In the genomic region with DNA sequence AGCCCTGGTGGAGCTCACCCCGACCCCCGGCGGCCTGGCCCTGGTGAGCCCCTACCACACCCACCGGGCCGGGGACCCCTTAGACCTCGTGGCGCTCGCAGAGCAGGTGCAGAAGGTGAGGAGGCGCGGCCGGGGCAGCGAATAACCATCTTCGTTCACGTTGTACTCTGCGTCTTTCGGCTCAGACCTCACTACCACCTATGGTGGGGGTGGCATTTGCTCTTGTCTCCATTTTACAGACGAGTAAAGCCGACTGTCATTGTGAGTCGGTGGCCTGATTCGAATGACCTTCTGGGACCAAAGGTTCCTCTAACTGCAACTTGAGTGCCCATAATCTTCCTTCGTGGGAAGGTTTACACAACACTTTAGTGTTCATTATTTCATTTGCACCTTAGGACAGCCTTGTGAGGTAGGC, we compare ENCODE assay signal across 1 cellular context.
A peak's percentile ranks its signal among the peaks of the same experiment; 100 is the strongest.
TF ChIP-seq lines count a peak whose summit lies in the region.

No MANE protein-coding gene starts in this region.

TF ChIP-seq in K562, 482 proteins besides CTCF, POLR2A, EP300 and RAD21 (continued from another document and continues in another):
- no peak for TF ChIP-seq ARID3B (CRISPR knock-in tag; IDR thresholded peaks at IDR 0.05; ENCODE audit: borderline replicate concordance)
- no peak for TF ChIP-seq RBM25 (IDR thresholded peaks at IDR 0.05; ENCODE audit: low read depth, low read length, severe bottlenecking)
- TF ChIP-seq SRSF1 (IDR thresholded peaks at IDR 0.05; ENCODE audit: low read depth, low read length), result no peak
- no peak for TF ChIP-seq POLR3G (IDR thresholded peaks at IDR 0.05; ENCODE audit: extremely low read depth, insufficient read length, insufficient replicate concordance)
- no peak for TF ChIP-seq MYBL2 (IDR thresholded peaks at IDR 0.05; ENCODE audit: low read depth)
- TF ChIP-seq MYBL2 (CRISPR knock-in tag; IDR thresholded peaks at IDR 0.05; ENCODE audit: borderline replicate concordance), result no peak
- 0 out of 2 replicates have a peak, but pooled peaks have one; percentile 5 for TF ChIP-seq REST (CRISPR knock-in tag; IDR thresholded peaks at IDR 0.05; ENCODE audit: low read depth)
- TF ChIP-seq, protein P1, sequence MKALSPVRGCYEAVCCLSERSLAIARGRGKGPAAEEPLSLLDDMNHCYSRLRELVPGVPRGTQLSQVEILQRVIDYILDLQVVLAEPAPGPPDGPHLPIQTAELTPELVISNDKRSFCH (CRISPR knock-in tag; IDR thresholded peaks at IDR 0.05), result no peak
- TF ChIP-seq, protein P1 (tag; IDR thresholded peaks at IDR 0.05), result 0 out of 2 replicates have a peak, but pooled peaks have one; percentile 46
- TF ChIP-seq YY1 (IDR thresholded peaks at IDR 0.05; ENCODE audit: borderline replicate concordance in 1 of 3, control insufficient read depth in 1 of 3, extremely low read depth in 1 of 3, insufficient read depth in 3 of 3, insufficient read length in 1 of 3, insufficient replicate concordance in 2 of 3, low read depth in 1 of 3, low read length in 2 of 3), result peak in 1 of 3 experiments; percentile 22
- TF ChIP-seq CREM (IDR thresholded peaks at IDR 0.05; ENCODE audit: low read depth), result no peak
- TF ChIP-seq ZNF592 (IDR thresholded peaks at IDR 0.05), result no peak
- TF ChIP-seq ZNF175 (CRISPR knock-in tag; IDR thresholded peaks at IDR 0.05; ENCODE audit: low read depth), result no peak
- TF ChIP-seq DLX4 (CRISPR knock-in tag; IDR thresholded peaks at IDR 0.05), result no peak
- no peak for TF ChIP-seq ZNF146 (CRISPR knock-in tag; IDR thresholded peaks at IDR 0.05; ENCODE audit: unreplicated experiment)
- TF ChIP-seq TEAD4 (IDR thresholded peaks at IDR 0.05; ENCODE audit: low read length), result no peak
- no peak for TF ChIP-seq TEAD4 (CRISPR knock-in tag; IDR thresholded peaks at IDR 0.05; ENCODE audit: borderline replicate concordance)
- no peak for TF ChIP-seq NR1H2 (CRISPR knock-in tag; IDR thresholded peaks at IDR 0.05)
- TF ChIP-seq ELF2 (CRISPR knock-in tag; IDR thresholded peaks at IDR 0.05), result no peak
- no peak for TF ChIP-seq ZNF780A (CRISPR knock-in tag; IDR thresholded peaks at IDR 0.05)
- no peak for TF ChIP-seq PML (IDR thresholded peaks at IDR 0.05; ENCODE audit: low read length)
- TF ChIP-seq ZKSCAN1 (IDR thresholded peaks at IDR 0.05; ENCODE audit: low read depth, low read length), result 0 out of 2 replicates have a peak, but pooled peaks have one; percentile 38
- TF ChIP-seq, protein P2, sequence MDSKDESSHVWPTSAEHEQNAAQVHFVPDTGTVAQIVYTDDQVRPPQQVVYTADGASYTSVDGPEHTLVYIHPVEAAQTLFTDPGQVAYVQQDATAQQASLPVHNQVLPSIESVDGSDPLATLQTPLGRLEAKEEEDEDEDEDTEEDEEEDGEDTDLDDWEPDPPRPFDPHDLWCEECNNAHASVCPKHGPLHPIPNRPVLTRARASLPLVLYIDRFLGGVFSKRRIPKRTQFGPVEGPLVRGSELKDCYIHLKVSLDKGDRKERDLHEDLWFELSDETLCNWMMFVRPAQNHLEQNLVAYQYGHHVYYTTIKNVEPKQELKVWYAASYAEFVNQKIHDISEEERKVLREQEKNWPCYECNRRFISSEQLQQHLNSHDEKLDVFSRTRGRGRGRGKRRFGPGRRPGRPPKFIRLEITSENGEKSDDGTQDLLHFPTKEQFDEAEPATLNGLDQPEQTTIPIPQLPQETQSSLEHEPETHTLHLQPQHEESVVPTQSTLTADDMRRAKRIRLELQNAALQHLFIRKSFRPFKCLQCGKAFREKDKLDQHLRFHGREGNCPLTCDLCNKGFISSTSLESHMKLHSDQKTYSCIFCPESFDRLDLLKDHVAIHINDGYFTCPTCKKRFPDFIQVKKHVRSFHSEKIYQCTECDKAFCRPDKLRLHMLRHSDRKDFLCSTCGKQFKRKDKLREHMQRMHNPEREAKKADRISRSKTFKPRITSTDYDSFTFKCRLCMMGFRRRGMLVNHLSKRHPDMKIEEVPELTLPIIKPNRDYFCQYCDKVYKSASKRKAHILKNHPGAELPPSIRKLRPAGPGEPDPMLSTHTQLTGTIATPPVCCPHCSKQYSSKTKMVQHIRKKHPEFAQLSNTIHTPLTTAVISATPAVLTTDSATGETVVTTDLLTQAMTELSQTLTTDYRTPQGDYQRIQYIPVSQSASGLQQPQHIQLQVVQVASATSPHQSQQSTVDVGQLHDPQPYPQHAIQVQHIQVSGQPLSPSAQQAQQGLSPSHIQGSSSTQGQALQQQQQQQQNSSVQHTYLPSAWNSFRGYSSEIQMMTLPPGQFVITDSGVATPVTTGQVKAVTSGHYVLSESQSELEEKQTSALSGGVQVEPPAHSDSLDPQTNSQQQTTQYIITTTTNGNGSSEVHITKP (IDR thresholded peaks at IDR 0.05; ENCODE audit: partially characterized antibody), result peak; percentile 28
- no peak for TF ChIP-seq ILK (tag; IDR thresholded peaks at IDR 0.05; ENCODE audit: borderline replicate concordance, low read depth)
- TF ChIP-seq, protein P3, sequence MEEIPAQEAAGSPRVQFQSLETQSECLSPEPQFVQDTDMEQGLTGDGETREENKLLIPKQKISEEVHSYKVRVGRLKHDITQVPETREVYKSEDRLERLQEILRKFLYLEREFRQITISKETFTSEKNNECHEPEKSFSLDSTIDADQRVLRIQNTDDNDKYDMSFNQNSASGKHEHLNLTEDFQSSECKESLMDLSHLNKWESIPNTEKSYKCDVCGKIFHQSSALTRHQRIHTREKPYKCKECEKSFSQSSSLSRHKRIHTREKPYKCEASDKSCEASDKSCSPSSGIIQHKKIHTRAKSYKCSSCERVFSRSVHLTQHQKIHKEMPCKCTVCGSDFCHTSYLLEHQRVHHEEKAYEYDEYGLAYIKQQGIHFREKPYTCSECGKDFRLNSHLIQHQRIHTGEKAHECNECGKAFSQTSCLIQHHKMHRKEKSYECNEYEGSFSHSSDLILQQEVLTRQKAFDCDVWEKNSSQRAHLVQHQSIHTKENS (CRISPR knock-in tag; IDR thresholded peaks at IDR 0.05), result no peak
- TF ChIP-seq ZEB2 (IDR thresholded peaks at IDR 0.05), result peak; percentile 19; the same call in 1 of the 2 replicates
- no peak for TF ChIP-seq POLR2H (tag; IDR thresholded peaks at IDR 0.05; ENCODE audit: low read depth)
- TF ChIP-seq EGR1 (conservative IDR thresholded peaks at IDR 0.05), result no peak
- TF ChIP-seq ZNF12 (CRISPR knock-in tag; IDR thresholded peaks at IDR 0.05), result no peak
- no peak for TF ChIP-seq ZBTB17 (CRISPR knock-in tag; IDR thresholded peaks at IDR 0.05)
- TF ChIP-seq ZBED1 (IDR thresholded peaks at IDR 0.05), result no peak
- no peak for TF ChIP-seq RREB1 (CRISPR knock-in tag; IDR thresholded peaks at IDR 0.05)
